18 cellular contexts compared by ENCODE assay signal in genomic region chr2:13180729-13181128, GRCh38.
"Had no signal": no experiment of that assay in that cellular context is flagged by ENCODE, and none has a peak within 500 bp of the region (broad histone marks: within the 10 kb centered on the region; RNA-seq: fewer than 3 reads in every experiment).

No MANE protein-coding gene starts in this region.

- DNase-seq: dermis blood vessel endothelial cell; dorsolateral prefrontal cortex; effector CD4-positive, alpha-beta T cell; effector memory CD4-positive, alpha-beta T cell; foreskin keratinocyte; head of caudate nucleus; heart right ventricle; hippocampal formation; left cardiac atrium; left lung; left ventricle myocardium superior; lower lobe of right lung; mesenchymal stem cell; midbrain; naive thymus-derived CD4-positive, alpha-beta T cell had no signal

- H3K4me3 ChIP-seq: coronary artery, dorsolateral prefrontal cortex, esophagus muscularis mucosa, gastroesophageal sphincter, heart right ventricle, left lung, lower lobe of right lung had no signal

- H3K36me3 Mint-ChIP-seq: naive thymus-derived CD4-positive, alpha-beta T cell had no signal

- H3K4me3 Mint-ChIP-seq: naive thymus-derived CD4-positive, alpha-beta T cell had no signal

- H3K36me3 ChIP-seq: esophagus muscularis mucosa, gastroesophageal sphincter, heart right ventricle, left lung, lower lobe of right lung had no signal

- H3K27ac Mint-ChIP-seq: naive thymus-derived CD4-positive, alpha-beta T cell had no signal

- H3K4me1 ChIP-seq: esophagus muscularis mucosa, foreskin keratinocyte, gastroesophageal sphincter, heart right ventricle, left lung, lower lobe of right lung had no signal

- ATAC-seq: foreskin keratinocyte; gastroesophageal sphincter; heart right ventricle; left cardiac atrium; left lung; left ventricle myocardium superior; lower lobe of right lung; naive thymus-derived CD4-positive, alpha-beta T cell had no signal

- H3K27me3 ChIP-seq: esophagus muscularis mucosa, foreskin keratinocyte, gastroesophageal sphincter, heart right ventricle, left lung had no signal

- H3K4me1 Mint-ChIP-seq: naive thymus-derived CD4-positive, alpha-beta T cell had no signal

- H3K27ac ChIP-seq: coronary artery, dorsolateral prefrontal cortex, esophagus muscularis mucosa, foreskin keratinocyte, gastroesophageal sphincter, heart right ventricle, left lung, lower lobe of right lung had no signal
